In the genomic region with DNA sequence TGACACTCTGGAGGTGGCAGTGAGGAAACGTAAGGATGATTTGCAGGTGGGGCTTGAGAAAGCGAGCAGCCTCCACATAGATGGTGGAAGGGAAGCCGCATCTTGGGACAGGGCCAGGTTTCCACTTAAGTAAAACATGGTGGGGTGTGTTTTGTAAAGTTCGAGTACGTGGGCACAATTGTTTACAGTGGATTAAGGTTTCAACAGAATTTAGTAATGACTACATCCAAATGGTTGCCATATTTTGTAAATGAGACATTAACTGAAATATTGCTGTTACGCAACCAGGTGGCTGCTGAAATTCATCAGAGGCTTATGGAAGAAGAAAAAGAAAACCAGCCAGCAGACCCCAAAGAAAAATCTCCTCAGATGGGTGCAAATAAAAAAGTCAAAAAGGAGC, we compare ENCODE assay signal across 18 cellular contexts.
A peak's percentile ranks its signal among the peaks of the same experiment; 100 is the strongest.
DNase-seq lines count a peak whose midpoint lies in the region; ATAC-seq and TF ChIP-seq lines count a peak whose summit lies in the region.
"Had no signal": no experiment of that assay in that cellular context is flagged by ENCODE, and none has a peak within 500 bp of the region (broad histone marks: within the 10 kb centered on the region; RNA-seq: fewer than 3 reads in every experiment).

No MANE protein-coding gene starts in this region.

- H3K4me1 Mint-ChIP-seq in T-helper 17 cell: peaks cover 31% of the 10 kb centered on the region
- H3K4me1 Mint-ChIP-seq: activated B cell treated with CpG ODN at 0.5 μM for 24 hours had no signal

- CTCF ChIA-PET in AG04449 (lab: Yijun Ruan, JAX): interaction anchor here (0.9 to 1.4 kb wide), 2 partner anchors 153 kb away, joined by 4 to 8 read pairs; no protein-coding TSS in a partner anchor

- TF ChIP-seq CTCF in AG04449 (IDR thresholded peaks at IDR 0.05; ENCODE audit: insufficient read depth, low read length, missing control alignments): no peak

- peak; percentile 37 for DNase-seq in AG04449 (ENCODE audit: low read depth, low spot score)
- peak; percentile 97 for DNase-seq in EL
- DNase-seq in NCI-H226: peak; percentile 83
- DNase-seq in fibroblast of peridontal ligament (ENCODE audit: extremely low read depth): peak; percentile 90
- DNase-seq in mucosa of gallbladder (ENCODE audit: low spot score): no peak
- no peak for DNase-seq in cerebellar cortex (ENCODE audit: low spot score)
- no peak for DNase-seq in T-helper 17 cell
- DNase-seq: activated B cell treated with CpG ODN at 0.5 μM for 24 hours; activated T-cell treated with anti-CD3 and anti-CD28 coated beads, Interleukin-2, amount 50 U/mL, for 1 hour; aorta; CD4-positive, alpha-beta memory T cell; GF-D8; H7; kidney glomerular epithelial cell; NCI-H146; NK-92 treated with Interleukin-12 subunit alpha and Interleukin-12 subunit beta, amount 100 ng/mL, for 24 hours had no signal

- peaks cover 11% of the 10 kb centered on the region for H3K36me3 Mint-ChIP-seq in T-helper 17 cell (ENCODE audit: low read depth)

- ATAC-seq in T-helper 17 cell: no peak
- no peak for ATAC-seq in HG03457 (IDR thresholded peaks at IDR 0.05; ENCODE audit: unreplicated experiment)
- ATAC-seq: SK-N-SH treated with all-trans-retinoic acid at 6 μM for 48 hours had no signal

- peaks cover 7% of the 10 kb centered on the region for H3K27me3 Mint-ChIP-seq in T-helper 17 cell
- H3K27me3 Mint-ChIP-seq: activated B cell treated with CpG ODN at 0.5 μM for 24 hours had no signal

- POLR2A ChIA-PET in AG04449 (lab: Yijun Ruan, JAX): interaction anchor here (0.6 kb wide), 1 partner anchor 153 kb away, joined by 3 read pairs; no protein-coding TSS in a partner anchor

- no peak overlapping the region for H3K27ac Mint-ChIP-seq in T-helper 17 cell
- H3K27ac Mint-ChIP-seq: activated B cell treated with CpG ODN at 0.5 μM for 24 hours had no signal

- H3K4me3 ChIP-seq in AG04449 (ENCODE audit: low read depth, low read length): no peak overlapping the region

- H3K9me3 ChIP-seq in T-helper 17 cell (ENCODE audit: control insufficient read depth, low read length, poor library complexity, severe bottlenecking): no peaks in the 10 kb centered on the region

- no peak overlapping the region for H3K4me3 Mint-ChIP-seq in T-helper 17 cell
- H3K4me3 Mint-ChIP-seq: activated B cell treated with CpG ODN at 0.5 μM for 24 hours; CD4-positive, alpha-beta memory T cell had no signal

Comparison
In these comparisons a context has a peak if more than half of its experiments do, and no peak if none do; other contexts are left out.
1. DNase-seq: peak in AG04449 (single experiment), EL (single experiment), NCI-H226 (single experiment) and fibroblast of peridontal ligament (single experiment); none in mucosa of gallbladder (single experiment), cerebellar cortex (single experiment) and T-helper 17 cell (0 of 3).